ENCODE assay signal across 9 cellular contexts in genomic region chr1:145993618-145994390, GRCh38. TPM values are rescaled to one million over a fixed set of nuclear protein-coding genes. Genes with fewer than 3 reads are reported as not detected.
DNase-seq lines count a peak whose midpoint lies in the region; ATAC-seq lines count a peak whose summit lies in the region.
"Had no signal": no experiment of that assay in that cellular context is flagged by ENCODE, and none has a peak within 500 bp of the region (broad histone marks: within the 10 kb centered on the region; RNA-seq: fewer than 3 reads in every experiment).

No MANE protein-coding gene starts in this region.

- H3K36me3 Mint-ChIP-seq in T-helper 2 cell treated with Interferon-gamma antibody and Interleukin-4, amounts not matched to agents 5 μg/mL and 100 μg/mL, for 36 hours (ENCODE audit: low read depth) = peaks cover 50% of the 10 kb centered on the region
- peaks cover 49% of the 10 kb centered on the region for H3K36me3 Mint-ChIP-seq in activated naive CD8-positive, alpha-beta T cell treated with anti-CD3 and anti-CD28 coated beads for 36 hours

- H3K9me3 Mint-ChIP-seq in T-helper 2 cell treated with Interferon-gamma antibody and Interleukin-4, amounts not matched to agents 5 μg/mL and 100 μg/mL, for 36 hours = no peaks in the 10 kb centered on the region
- H3K9me3 Mint-ChIP-seq in activated naive CD8-positive, alpha-beta T cell treated with anti-CD3 and anti-CD28 coated beads for 36 hours = no peaks in the 10 kb centered on the region

- ATAC-seq in HG03342 (IDR thresholded peaks at IDR 0.05; ENCODE audit: unreplicated experiment) (no peak), GM21526 (IDR thresholded peaks at IDR 0.05; ENCODE audit: low FRiP score, unreplicated experiment) (no peak), GM18858 (IDR thresholded peaks at IDR 0.05; ENCODE audit: unreplicated experiment) (no peak)

- H3K4me1 Mint-ChIP-seq in T-helper 2 cell treated with Interferon-gamma antibody and Interleukin-4, amounts not matched to agents 5 μg/mL and 100 μg/mL, for 36 hours (ENCODE audit: low read depth) = peaks cover 47% of the 10 kb centered on the region
- peaks cover 68% of the 10 kb centered on the region for H3K4me1 Mint-ChIP-seq in activated naive CD8-positive, alpha-beta T cell treated with anti-CD3 and anti-CD28 coated beads for 36 hours

- H3K27me3 ChIP-seq in layer of hippocampus (ENCODE audit: control insufficient read depth, insufficient read depth, low read length) = no peaks in the 10 kb centered on the region

- H3K27ac Mint-ChIP-seq in T-helper 2 cell treated with Interferon-gamma antibody and Interleukin-4, amounts not matched to agents 5 μg/mL and 100 μg/mL, for 36 hours = peak overlapping the region; percentile 99
- H3K27ac Mint-ChIP-seq in activated naive CD8-positive, alpha-beta T cell treated with anti-CD3 and anti-CD28 coated beads for 36 hours = peak overlapping the region; percentile 99

- H3K4me3 Mint-ChIP-seq in T-helper 2 cell treated with Interferon-gamma antibody and Interleukin-4, amounts not matched to agents 5 μg/mL and 100 μg/mL, for 36 hours = peak overlapping the region; percentile 98
- H3K4me3 Mint-ChIP-seq in activated naive CD8-positive, alpha-beta T cell treated with anti-CD3 and anti-CD28 coated beads for 36 hours = peak overlapping the region; percentile 95

- H3K27ac ChIP-seq in layer of hippocampus (ENCODE audit: low read depth, low read length) (peak overlapping the region; percentile 96), temporal lobe (ENCODE audit: low read depth, low read length) (peak overlapping the region; percentile 95)

- no peak for DNase-seq in T-helper 2 cell treated with Interferon-gamma antibody and Interleukin-4, amounts not matched to agents 5 μg/mL and 100 μg/mL, for 36 hours (ENCODE audit: low spot score)
- no peak for DNase-seq in T-helper 2 cell
- no peak for DNase-seq in activated naive CD8-positive, alpha-beta T cell treated with anti-CD3 and anti-CD28 coated beads for 36 hours

- H3K27me3 Mint-ChIP-seq in T-helper 2 cell treated with Interferon-gamma antibody and Interleukin-4, amounts not matched to agents 5 μg/mL and 100 μg/mL, for 36 hours (ENCODE audit: low read depth) = no peaks in the 10 kb centered on the region
- no peaks in the 10 kb centered on the region for H3K27me3 Mint-ChIP-seq in activated naive CD8-positive, alpha-beta T cell treated with anti-CD3 and anti-CD28 coated beads for 36 hours

RNA-seq across cellular contexts. Expression of gene TXNIP, which starts 2.6 kb away (rescaled TPM):
- total RNA-seq in activated naive CD8-positive, alpha-beta T cell treated with anti-CD3 and anti-CD28 coated beads for 36 hours = 100 to 1,000 TPM; 228 to 231 TPM
- 144 TPM for total RNA-seq in temporal lobe

RNA-seq across cellular contexts. Expression of gene HJV, which starts 27.7 kb away (rescaled TPM):
- total RNA-seq in activated naive CD8-positive, alpha-beta T cell treated with anti-CD3 and anti-CD28 coated beads for 36 hours = not detected
- under 0.01 TPM for total RNA-seq in temporal lobe
- total RNA-seq: activated CD8-positive, alpha-beta memory T cell treated with anti-CD3 and anti-CD28 coated beads for 36 hours had no signal

RNA-seq across cellular contexts. Expression of gene POLR3GL, which starts 29.3 kb away (rescaled TPM):
- 10 to 100 TPM; 21.1 to 21.9 TPM for total RNA-seq in activated naive CD8-positive, alpha-beta T cell treated with anti-CD3 and anti-CD28 coated beads for 36 hours
- 10.6 TPM for total RNA-seq in temporal lobe

RNA-seq across cellular contexts. Expression of gene ANKRD34A, which starts 29.4 kb away (rescaled TPM):
- total RNA-seq in activated naive CD8-positive, alpha-beta T cell treated with anti-CD3 and anti-CD28 coated beads for 36 hours = 10 to 100 TPM in 1 of 2 experiments, 1 to 10 TPM in 1; 9.3 to 10.3 TPM
- 1.7 TPM for total RNA-seq in temporal lobe

RNA-seq across cellular contexts. Expression of gene LIX1L, which starts 36.0 kb away (rescaled TPM):
- total RNA-seq in activated naive CD8-positive, alpha-beta T cell treated with anti-CD3 and anti-CD28 coated beads for 36 hours = 10 to 100 TPM; 37.6 to 38.3 TPM
- total RNA-seq in temporal lobe = 22.4 TPM
